10 cellular contexts compared by ENCODE assay signal in the genomic region with DNA sequence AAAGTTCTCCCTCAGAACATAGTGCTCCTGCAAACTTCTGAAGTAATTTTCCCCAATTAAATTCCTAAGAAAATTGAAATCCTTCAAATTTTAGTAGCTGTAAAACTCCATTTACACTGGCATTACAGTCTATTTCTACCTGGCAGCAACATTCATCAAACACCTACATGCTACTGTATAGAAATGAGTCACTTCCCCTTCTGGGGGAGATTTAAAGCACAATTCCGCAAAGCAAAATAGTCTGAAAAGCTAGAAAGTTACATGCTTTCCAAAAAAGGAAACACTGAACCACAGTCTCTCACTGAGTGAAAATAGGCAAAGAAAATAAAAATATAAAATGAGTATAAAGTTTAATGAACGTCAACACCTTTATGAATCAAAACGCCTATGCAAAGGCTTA. TPM values are rescaled to one million over a fixed set of nuclear protein-coding genes. Genes with fewer than 3 reads are reported as not detected.
A peak's percentile ranks its signal among the peaks of the same experiment; 100 is the strongest.
DNase-seq lines count a peak whose midpoint lies in the region; ATAC-seq and TF ChIP-seq lines count a peak whose summit lies in the region.
"Had no signal": no experiment of that assay in that cellular context is flagged by ENCODE, and none has a peak within 500 bp of the region (broad histone marks: within the 10 kb centered on the region; RNA-seq: fewer than 3 reads in every experiment).

No MANE protein-coding gene starts in this region.

- no peaks in the 10 kb centered on the region for H3K36me3 Mint-ChIP-seq in activated T-helper 17 cell treated with anti-CD3 and anti-CD28 coated beads, Interleukin-2, amount 50 U/mL, for 72 hours (ENCODE audit: low read depth)
- no peaks in the 10 kb centered on the region for H3K36me3 Mint-ChIP-seq in activated T-cell treated with anti-CD3 and anti-CD28 coated beads, Interleukin-2, amount 50 U/mL, for 4 hours (ENCODE audit: insufficient read depth)

- intact Hi-C loops in sigmoid colon (cut with DNase I), result no loop called here

- no peaks in the 10 kb centered on the region for H3K4me1 Mint-ChIP-seq in activated T-helper 17 cell treated with anti-CD3 and anti-CD28 coated beads, Interleukin-2, amount 50 U/mL, for 72 hours
- no peaks in the 10 kb centered on the region for H3K4me1 Mint-ChIP-seq in activated T-cell treated with anti-CD3 and anti-CD28 coated beads, Interleukin-2, amount 50 U/mL, for 4 hours (ENCODE audit: low read depth)
- H3K4me1 Mint-ChIP-seq: nephron had no signal

- TF ChIP-seq POLR2A in sigmoid colon (IDR thresholded peaks at IDR 0.05), result no peak

- no peak overlapping the region for H3K4me3 Mint-ChIP-seq in activated T-helper 17 cell treated with anti-CD3 and anti-CD28 coated beads, Interleukin-2, amount 50 U/mL, for 72 hours
- no peak overlapping the region for H3K4me3 Mint-ChIP-seq in activated T-cell treated with anti-CD3 and anti-CD28 coated beads, Interleukin-2, amount 50 U/mL, for 4 hours
- H3K4me3 Mint-ChIP-seq: nephron had no signal

- ATAC-seq in GM18873 (IDR thresholded peaks at IDR 0.05; ENCODE audit: low FRiP score, unreplicated experiment), result peak; percentile 94
- peak; percentile 98 for ATAC-seq in GM21528 (IDR thresholded peaks at IDR 0.05; ENCODE audit: low FRiP score, unreplicated experiment)
- peak; percentile 96 for ATAC-seq in HG03135 (IDR thresholded peaks at IDR 0.05; ENCODE audit: unreplicated experiment)
- peak; percentile 32 for ATAC-seq in activated T-helper 17 cell treated with anti-CD3 and anti-CD28 coated beads, Interleukin-2, amount 50 U/mL, for 72 hours (replicated peaks)
- no peak for ATAC-seq in activated T-cell treated with anti-CD3 and anti-CD28 coated beads, Interleukin-2, amount 50 U/mL, for 4 hours

- no peaks in the 10 kb centered on the region for H3K27me3 ChIP-seq in sigmoid colon
- H3K27me3 ChIP-seq: suprapubic skin had no signal

- H3K9me3 Mint-ChIP-seq in activated T-helper 17 cell treated with anti-CD3 and anti-CD28 coated beads, Interleukin-2, amount 50 U/mL, for 72 hours, result peaks cover 7% of the 10 kb centered on the region
- H3K9me3 Mint-ChIP-seq in activated T-cell treated with anti-CD3 and anti-CD28 coated beads, Interleukin-2, amount 50 U/mL, for 4 hours, result no peaks in the 10 kb centered on the region

- no peak for DNase-seq in activated CD4-positive, alpha-beta T cell treated with anti-CD3 and anti-CD28 coated beads, Interleukin-2, amount 50 U/mL, for 48 hours
- DNase-seq in sigmoid colon, result no peak
- no peak for DNase-seq in activated T-cell treated with anti-CD3 and anti-CD28 coated beads, Interleukin-2, amount 50 U/mL, for 4 hours
- DNase-seq: NCI-H1092 had no signal

- WGBS in sigmoid colon, 2 donors, result 46 to 83% methylated on average over 3 of the region's 3 CpGs

- H3K36me3 ChIP-seq in sigmoid colon, result no peaks in the 10 kb centered on the region
- H3K36me3 ChIP-seq: suprapubic skin had no signal

- no peak overlapping the region for H3K27ac ChIP-seq in sigmoid colon
- H3K27ac ChIP-seq: suprapubic skin had no signal

- no peaks in the 10 kb centered on the region for H3K4me1 ChIP-seq in sigmoid colon
- H3K4me1 ChIP-seq: suprapubic skin had no signal

- no peaks in the 10 kb centered on the region for H3K9me3 ChIP-seq in sigmoid colon
- H3K9me3 ChIP-seq: suprapubic skin had no signal

- peaks cover 16% of the 10 kb centered on the region for H3K27me3 Mint-ChIP-seq in activated T-helper 17 cell treated with anti-CD3 and anti-CD28 coated beads, Interleukin-2, amount 50 U/mL, for 72 hours
- H3K27me3 Mint-ChIP-seq in activated T-cell treated with anti-CD3 and anti-CD28 coated beads, Interleukin-2, amount 50 U/mL, for 4 hours (ENCODE audit: low read depth), result no peaks in the 10 kb centered on the region

- no peak for TF ChIP-seq EP300 in sigmoid colon (IDR thresholded peaks at IDR 0.05)

- H3K27ac Mint-ChIP-seq in activated T-helper 17 cell treated with anti-CD3 and anti-CD28 coated beads, Interleukin-2, amount 50 U/mL, for 72 hours, result no peak overlapping the region
- H3K27ac Mint-ChIP-seq: nephron had no signal

- TF ChIP-seq CTCF in sigmoid colon (IDR thresholded peaks at IDR 0.05), result no peak

- no peak overlapping the region for H3K4me3 ChIP-seq in sigmoid colon
- H3K4me3 ChIP-seq: suprapubic skin had no signal

RNA-seq across cellular contexts. Expression of a gene that starts 43.3 kb away (rescaled TPM):
- not detected for total RNA-seq in activated T-helper 17 cell treated with anti-CD3 and anti-CD28 coated beads, Interleukin-2, amount 50 U/mL, for 72 hours
- total RNA-seq in sigmoid colon, result 10 to 100 TPM; 12.5 to 20.5 (median 14.3) TPM
- polyA plus RNA-seq in sigmoid colon, result 1 to 10 TPM; 2.1 to 4.8 (median 3.2) TPM
- 1 to 10 TPM in 1 of 3 donors, under 1 TPM in 2; 0.30 to 1.1 (median 0.92) TPM for total RNA-seq in activated T-cell treated with anti-CD3 and anti-CD28 coated beads, Interleukin-2, amount 50 U/mL, for 4 hours

Comparison
In these comparisons a context has a peak if more than half of its experiments do, and no peak if none do; other contexts are left out.
1. ATAC-seq: peak in GM18873 (single experiment), GM21528 (single experiment), HG03135 (single experiment) and activated T-helper 17 cell treated with anti-CD3 and anti-CD28 coated beads, Interleukin-2, amount 50 U/mL, for 72 hours (single experiment); none in activated T-cell treated with anti-CD3 and anti-CD28 coated beads, Interleukin-2, amount 50 U/mL, for 4 hours (0 of 2).
2. RNA of a gene that starts 43.3 kb away (total RNA-seq): 12.5 to 20.5 TPM in sigmoid colon; 0.30 to 1.1 TPM in activated T-cell treated with anti-CD3 and anti-CD28 coated beads, Interleukin-2, amount 50 U/mL, for 4 hours and not detected in activated T-helper 17 cell treated with anti-CD3 and anti-CD28 coated beads, Interleukin-2, amount 50 U/mL, for 72 hours; every median in the first group is over 4 times any median in the second.